In the genomic region with DNA sequence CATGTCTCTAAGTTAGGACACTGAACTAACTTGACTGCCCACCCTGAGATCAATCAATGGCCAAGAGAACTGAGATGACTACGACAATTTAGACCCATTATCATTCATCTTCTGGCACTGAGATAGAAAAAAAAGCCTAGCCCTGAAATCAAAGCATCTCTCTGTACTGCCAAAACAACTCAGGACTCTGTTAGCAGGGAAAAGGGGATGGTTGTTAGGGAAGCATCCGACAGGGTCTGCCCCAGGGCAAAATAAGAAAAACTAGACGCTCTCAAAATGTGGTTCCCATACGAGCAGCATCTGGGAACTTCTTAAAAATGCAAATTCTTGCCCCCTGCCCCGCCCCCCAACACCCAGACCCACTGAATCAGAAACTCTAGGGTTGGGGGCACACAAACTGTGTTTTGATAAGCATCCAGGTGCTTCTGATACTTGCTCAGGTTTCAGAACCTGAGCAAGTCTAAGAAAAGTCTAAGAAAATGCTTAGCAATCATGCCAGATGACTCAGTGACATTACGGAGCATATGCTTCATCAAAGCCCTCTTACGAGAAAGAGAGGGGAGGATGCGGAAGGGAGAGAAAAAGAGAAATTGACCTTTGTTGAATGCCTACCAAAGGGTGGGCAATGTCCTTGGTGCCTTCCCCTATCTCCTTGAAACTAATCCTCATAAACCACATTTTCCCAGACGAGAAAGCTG, we compare ENCODE assay signal across 14 cellular contexts.
DNase-seq lines count a peak whose midpoint lies in the region; ATAC-seq, FAIRE-seq and TF ChIP-seq lines count a peak whose summit lies in the region.
"Had no signal": no experiment of that assay in that cellular context is flagged by ENCODE, and none has a peak within 500 bp of the region (broad histone marks: within the 10 kb centered on the region; RNA-seq: fewer than 3 reads in every experiment).

No MANE protein-coding gene starts in this region.

- POLR2A ChIA-PET in K562 (lab: Yijun Ruan, JAX): interaction anchor here (0.6 to 2.1 kb wide), 5 partner anchors 11 to 616 kb away, joined by 3 to 5 read pairs (median 3); no protein-coding TSS in a partner anchor

- H3K27ac ChIP-seq in OCI-LY3 (ENCODE audit: low read length): peak overlapping the region; percentile 82
- no peak overlapping the region for H3K27ac ChIP-seq in K562 (ENCODE audit: extremely low read depth, low read depth, low read length)
- H3K27ac ChIP-seq: ascending aorta, coronary artery, HL-60 had no signal

- 42% methylated on average over 9 of the region's 9 CpGs for WGBS in K562 (ENCODE audit: insufficient coverage, low coverage, missing lambda C conversion rate)

- TF ChIP-seq POLR2A in K562 (conservative IDR thresholded peaks at IDR 0.05): no peak

- in situ Hi-C loops in K562 (cut with MboI): no loop called here

- H3K27me3 Mint-ChIP-seq in activated naive CD8-positive, alpha-beta T cell treated with anti-CD3 and anti-CD28 coated beads, Interleukin-2, amount 50 U/mL, for 24 hours: peaks cover 74% of the 10 kb centered on the region
- H3K27me3 Mint-ChIP-seq in activated naive CD8-positive, alpha-beta T cell treated with anti-CD3 and anti-CD28 coated beads for 36 hours: peaks cover 75% of the 10 kb centered on the region
- H3K27me3 Mint-ChIP-seq in stimulated activated naive CD8-positive, alpha-beta T cell treated with anti-CD3 and anti-CD28 coated beads, Interleukin-15, Interleukin-2, amounts not matched to agents 100 ng/mL and 50 ng/mL, for 24 hours: peaks cover 76% of the 10 kb centered on the region

- TF ChIP-seq EP300 in K562 (IDR thresholded peaks at IDR 0.05; ENCODE audit: low read length): no peak

- H4K20me1 ChIP-seq in OCI-LY3 (ENCODE audit: insufficient read depth, low read length): no peaks in the 10 kb centered on the region
- H4K20me1 ChIP-seq in K562 (replicated peaks; ENCODE audit: control insufficient read depth, insufficient read depth, low read length): no peaks in the 10 kb centered on the region

- TF ChIP-seq RAD21 in K562 (CRISPR knock-in tag; conservative IDR thresholded peaks at IDR 0.05 in 1 of 2, IDR thresholded peaks at IDR 0.05 in 1 of 2): no peak

- H3K79me2 ChIP-seq in OCI-LY3 (ENCODE audit: low read length) (no peaks in the 10 kb centered on the region), K562 (ENCODE audit: control insufficient read depth, insufficient read depth, low read length) (no peaks in the 10 kb centered on the region)

- H3K4me3 Mint-ChIP-seq in activated naive CD8-positive, alpha-beta T cell treated with anti-CD3 and anti-CD28 coated beads, Interleukin-2, amount 50 U/mL, for 24 hours: no peak overlapping the region
- no peak overlapping the region for H3K4me3 Mint-ChIP-seq in activated naive CD8-positive, alpha-beta T cell treated with anti-CD3 and anti-CD28 coated beads for 36 hours
- H3K4me3 Mint-ChIP-seq in stimulated activated naive CD8-positive, alpha-beta T cell treated with anti-CD3 and anti-CD28 coated beads, Interleukin-15, Interleukin-2, amounts not matched to agents 100 ng/mL and 50 ng/mL, for 24 hours: no peak overlapping the region
- H3K4me3 Mint-ChIP-seq: immature natural killer cell had no signal

- H3K9me1 ChIP-seq in K562 (ENCODE audit: control insufficient read depth, insufficient read depth, low read length): no peaks in the 10 kb centered on the region

- no peak for TF ChIP-seq CTCF in OCI-LY3 (IDR thresholded peaks at IDR 0.05; ENCODE audit: low read depth, low read length)
- TF ChIP-seq CTCF in K562 (IDR thresholded peaks at IDR 0.05 in 2 of 3, conservative IDR thresholded peaks at IDR 0.05 in 1 of 3; ENCODE audit: insufficient read depth in 2 of 3, low read depth in 1 of 3, low read length in 3 of 3): no peak

- H3K9me3 ChIP-seq in OCI-LY3 (ENCODE audit: insufficient read depth, low read length) (no peaks in the 10 kb centered on the region), K562 (replicated peaks; ENCODE audit: control insufficient read depth, insufficient read depth, low read depth, low read length) (no peaks in the 10 kb centered on the region)
- H3K9me3 ChIP-seq: ascending aorta had no signal

- no peak for FAIRE-seq in K562 (lab: Jason Lieb, UNC)

- peak overlapping the region; percentile 45 for H3K9ac ChIP-seq in OCI-LY3 (ENCODE audit: low read length)
- no peak overlapping the region for H3K9ac ChIP-seq in K562 (ENCODE audit: insufficient read depth in 1 of 2, low read depth in 2 of 2, low read length in 2 of 2)

- H3K9me3 Mint-ChIP-seq in activated naive CD8-positive, alpha-beta T cell treated with anti-CD3 and anti-CD28 coated beads, Interleukin-2, amount 50 U/mL, for 24 hours: no peaks in the 10 kb centered on the region
- no peaks in the 10 kb centered on the region for H3K9me3 Mint-ChIP-seq in activated naive CD8-positive, alpha-beta T cell treated with anti-CD3 and anti-CD28 coated beads for 36 hours
- H3K9me3 Mint-ChIP-seq in stimulated activated naive CD8-positive, alpha-beta T cell treated with anti-CD3 and anti-CD28 coated beads, Interleukin-15, Interleukin-2, amounts not matched to agents 100 ng/mL and 50 ng/mL, for 24 hours: no peaks in the 10 kb centered on the region
- H3K9me3 Mint-ChIP-seq: immature natural killer cell, nephron had no signal

- H3K4me3 ChIP-seq in OCI-LY3 (ENCODE audit: low read length) (peak overlapping the region; percentile 64), K562 (no peak overlapping the region)
- H3K4me3 ChIP-seq: ascending aorta, coronary artery had no signal

- peak overlapping the region; percentile 69 for H3K27ac Mint-ChIP-seq in activated naive CD8-positive, alpha-beta T cell treated with anti-CD3 and anti-CD28 coated beads, Interleukin-2, amount 50 U/mL, for 24 hours
- no peak overlapping the region for H3K27ac Mint-ChIP-seq in activated naive CD8-positive, alpha-beta T cell treated with anti-CD3 and anti-CD28 coated beads for 36 hours
- H3K27ac Mint-ChIP-seq in stimulated activated naive CD8-positive, alpha-beta T cell treated with anti-CD3 and anti-CD28 coated beads, Interleukin-15, Interleukin-2, amounts not matched to agents 100 ng/mL and 50 ng/mL, for 24 hours: peak overlapping the region; percentile 70
- H3K27ac Mint-ChIP-seq: immature natural killer cell had no signal

- H3K4me1 ChIP-seq in OCI-LY3 (ENCODE audit: low read length): peaks cover 55% of the 10 kb centered on the region
- peaks cover 0 to 6% of the 10 kb centered on the region in 2 experiments; a peak in 2 of 5 replicates for H3K4me1 ChIP-seq in K562 (replicated peaks in 1 of 2; ENCODE audit: control insufficient read depth in 2 of 2, insufficient read depth in 2 of 2, low read length in 2 of 2)
- H3K4me1 ChIP-seq: ascending aorta had no signal

- no peak for DNase-seq in activated naive CD8-positive, alpha-beta T cell treated with anti-CD3 and anti-CD28 coated beads, Interleukin-2, amount 50 U/mL, for 24 hours
- DNase-seq in activated naive CD8-positive, alpha-beta T cell treated with anti-CD3 and anti-CD28 coated beads for 36 hours: no peak
- no peak for DNase-seq in K562 (ENCODE audit: extremely low read depth in 1 of 4, low spot score in 3 of 4)
- DNase-seq in D341Med (ENCODE audit: low spot score): no peak
- DNase-seq in SW 1271 (lab: John Stamatoyannopoulos, UW): no peak
- DNase-seq: immature natural killer cell, NCI-H146 had no signal

- H3K36me3 ChIP-seq in OCI-LY3 (replicated peaks; ENCODE audit: low read depth, low read length): no peaks in the 10 kb centered on the region
- H3K36me3 ChIP-seq in K562 (ENCODE audit: control insufficient read depth, insufficient read depth, low read length): no peaks in the 10 kb centered on the region
- H3K36me3 ChIP-seq: ascending aorta had no signal

- no peak overlapping the region for H2AFZ ChIP-seq in OCI-LY3 (ENCODE audit: low read depth, low read length)
- H2AFZ ChIP-seq in K562 (ENCODE audit: low read depth, low read length): peak overlapping the region; percentile 27

- H3K4me1 Mint-ChIP-seq in activated naive CD8-positive, alpha-beta T cell treated with anti-CD3 and anti-CD28 coated beads, Interleukin-2, amount 50 U/mL, for 24 hours: peaks cover 21% of the 10 kb centered on the region
- H3K4me1 Mint-ChIP-seq in activated naive CD8-positive, alpha-beta T cell treated with anti-CD3 and anti-CD28 coated beads for 36 hours: peaks cover 6% of the 10 kb centered on the region
- peaks cover 25% of the 10 kb centered on the region for H3K4me1 Mint-ChIP-seq in stimulated activated naive CD8-positive, alpha-beta T cell treated with anti-CD3 and anti-CD28 coated beads, Interleukin-15, Interleukin-2, amounts not matched to agents 100 ng/mL and 50 ng/mL, for 24 hours (ENCODE audit: low read depth)
- H3K4me1 Mint-ChIP-seq: immature natural killer cell had no signal

- BruUV-seq in K562 (replicated peaks; lab: Mats Ljungman, UMichigan): no TSS peak

- H3K27me3 ChIP-seq in OCI-LY3 (ENCODE audit: low read depth, low read length): peaks cover 4% of the 10 kb centered on the region
- H3K27me3 ChIP-seq in K562 (ENCODE audit: control insufficient read depth in 2 of 2, insufficient read depth in 2 of 2, low read length in 2 of 2): no peaks in the 10 kb centered on the region
- H3K27me3 ChIP-seq: ascending aorta had no signal

- H3K4me2 ChIP-seq in OCI-LY3 (ENCODE audit: low read length): peak overlapping the region; percentile 87
- H3K4me2 ChIP-seq in K562 (ENCODE audit: insufficient read depth, low read length): peak overlapping the region; percentile 47; the same call in 1 of the 2 replicates

- CTCF ChIA-PET in K562 (lab: Yijun Ruan, JAX; ENCODE audit: low intra/inter-chr PET ratio): no interaction called here

- H3K36me3 Mint-ChIP-seq in activated naive CD8-positive, alpha-beta T cell treated with anti-CD3 and anti-CD28 coated beads, Interleukin-2, amount 50 U/mL, for 24 hours (ENCODE audit: low read depth): no peaks in the 10 kb centered on the region
- no peaks in the 10 kb centered on the region for H3K36me3 Mint-ChIP-seq in activated naive CD8-positive, alpha-beta T cell treated with anti-CD3 and anti-CD28 coated beads for 36 hours
- H3K36me3 Mint-ChIP-seq in stimulated activated naive CD8-positive, alpha-beta T cell treated with anti-CD3 and anti-CD28 coated beads, Interleukin-15, Interleukin-2, amounts not matched to agents 100 ng/mL and 50 ng/mL, for 24 hours (ENCODE audit: low read depth): no peaks in the 10 kb centered on the region
- H3K36me3 Mint-ChIP-seq: immature natural killer cell had no signal

- intact Hi-C loops in K562 (cut with micrococcal nuclease): no loop called here

- peak; percentile 51 for ATAC-seq in activated naive CD8-positive, alpha-beta T cell treated with anti-CD3 and anti-CD28 coated beads, Interleukin-2, amount 50 U/mL, for 24 hours
- ATAC-seq in K562 (no peak), HG03159 (IDR thresholded peaks at IDR 0.05; ENCODE audit: unreplicated experiment) (no peak)

TF ChIP-seq in K562, 482 proteins besides CTCF, POLR2A, EP300 and RAD21 (continues in another document):
- TF ChIP-seq HDAC8 (tag; IDR thresholded peaks at IDR 0.05): no peak
- no peak for TF ChIP-seq NR2C1 (IDR thresholded peaks at IDR 0.05)
- TF ChIP-seq NR2C1 (tag; IDR thresholded peaks at IDR 0.05): no peak
- no peak for TF ChIP-seq ZNF57 (CRISPR knock-in tag; IDR thresholded peaks at IDR 0.05)
- TF ChIP-seq ZNF274 (IDR thresholded peaks at IDR 0.05; ENCODE audit: borderline replicate concordance, low read depth, low read length): no peak
